Comparison of ENCODE assay signal across 8 cellular contexts in the genomic region with DNA sequence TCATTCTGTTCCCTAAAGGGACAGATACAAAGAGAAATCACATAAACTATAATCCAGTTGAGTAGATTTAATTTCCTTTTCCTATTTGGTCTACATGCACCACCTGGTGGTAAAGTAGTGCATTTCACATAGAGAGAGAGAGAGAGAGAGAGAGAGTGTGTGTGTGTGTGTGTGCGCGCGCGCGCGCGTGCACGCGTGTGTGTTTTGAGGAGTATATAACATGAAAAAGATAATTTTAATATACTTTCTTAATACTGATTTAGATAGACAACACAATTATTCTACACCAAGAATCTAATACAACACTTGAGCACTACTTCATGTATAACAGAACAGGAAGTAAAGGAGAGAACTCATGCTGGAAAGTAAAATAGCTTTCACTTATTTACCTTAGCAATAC. TPM values are rescaled to one million over a fixed set of nuclear protein-coding genes. Genes with fewer than 3 reads are reported as not detected.
A peak's percentile ranks its signal among the peaks of the same experiment; 100 is the strongest.
DNase-seq lines count a peak whose midpoint lies in the region; ATAC-seq and TF ChIP-seq lines count a peak whose summit lies in the region.

No MANE protein-coding gene starts in this region.

- peak; percentile 35 to 93 (median 74) for TF ChIP-seq CTCF in dorsolateral prefrontal cortex (IDR thresholded peaks at IDR 0.05 in 54 of 56, conservative IDR thresholded peaks at IDR 0.05 in 2 of 56; ENCODE audit: low read depth in 1 of 56, partially characterized antibody in 56 of 56)

- DNase-seq in activated naive CD4-positive, alpha-beta T cell treated with anti-CD3 and anti-CD28 coated beads for 36 hours = peak; percentile 25
- DNase-seq in activated naive CD4-positive, alpha-beta T cell (lab: John Stamatoyannopoulos, UW) = no peak
- DNase-seq in M059J (ENCODE audit: low read depth) (peak; percentile 40), dorsolateral prefrontal cortex (peak in 2 of 10 donors; percentile 27 to 29), medulla oblongata (ENCODE audit: extremely low spot score) (peak; percentile 87), stromal cell of bone marrow (ENCODE audit: low read depth) (peak; percentile 70)

- H3K27ac Mint-ChIP-seq in activated naive CD4-positive, alpha-beta T cell treated with anti-CD3 and anti-CD28 coated beads for 36 hours = no peak overlapping the region
- peak overlapping the region; percentile 42 for H3K27ac Mint-ChIP-seq in T-helper 1 cell treated with Interleukin-12 subunit alpha and Interleukin-12 subunit beta and Interleukin-4 antibody, amounts not matched to agents 30 μg/mL and 1 μg/mL, for 36 hours

- H3K9me3 Mint-ChIP-seq in activated naive CD4-positive, alpha-beta T cell treated with anti-CD3 and anti-CD28 coated beads for 36 hours = no peaks in the 10 kb centered on the region
- H3K9me3 Mint-ChIP-seq in T-helper 1 cell treated with Interleukin-12 subunit alpha and Interleukin-12 subunit beta and Interleukin-4 antibody, amounts not matched to agents 30 μg/mL and 1 μg/mL, for 36 hours = no peaks in the 10 kb centered on the region

- no peak overlapping the region for H3K4me3 Mint-ChIP-seq in activated naive CD4-positive, alpha-beta T cell treated with anti-CD3 and anti-CD28 coated beads for 36 hours
- peak overlapping the region; percentile 19 for H3K4me3 Mint-ChIP-seq in T-helper 1 cell treated with Interleukin-12 subunit alpha and Interleukin-12 subunit beta and Interleukin-4 antibody, amounts not matched to agents 30 μg/mL and 1 μg/mL, for 36 hours

- peaks cover 0 to 4% (median 0%) of the 10 kb centered on the region in 45 donors for H3K27me3 ChIP-seq in dorsolateral prefrontal cortex

- TF ChIP-seq POLR2A in GM18505 (IDR thresholded peaks at IDR 0.05; ENCODE audit: borderline replicate concordance, extremely low read depth, insufficient read depth, insufficient read length) = no peak

- H3K27ac ChIP-seq in dorsolateral prefrontal cortex = peak overlapping the region in 1 of 59 donors; percentile 24

- peaks cover 4% of the 10 kb centered on the region for H3K4me1 Mint-ChIP-seq in activated naive CD4-positive, alpha-beta T cell treated with anti-CD3 and anti-CD28 coated beads for 36 hours (ENCODE audit: low read depth)
- peaks cover 3% of the 10 kb centered on the region for H3K4me1 Mint-ChIP-seq in T-helper 1 cell treated with Interleukin-12 subunit alpha and Interleukin-12 subunit beta and Interleukin-4 antibody, amounts not matched to agents 30 μg/mL and 1 μg/mL, for 36 hours (ENCODE audit: low read depth)

- no peak for ATAC-seq in GM18505 (IDR thresholded peaks at IDR 0.05; ENCODE audit: unreplicated experiment)

- H3K36me3 Mint-ChIP-seq in activated naive CD4-positive, alpha-beta T cell treated with anti-CD3 and anti-CD28 coated beads for 36 hours (ENCODE audit: low read depth) = no peaks in the 10 kb centered on the region
- H3K36me3 Mint-ChIP-seq in T-helper 1 cell treated with Interleukin-12 subunit alpha and Interleukin-12 subunit beta and Interleukin-4 antibody, amounts not matched to agents 30 μg/mL and 1 μg/mL, for 36 hours (ENCODE audit: low read depth) = peaks cover 1% of the 10 kb centered on the region

- CTCF ChIA-PET in activated naive CD4-positive, alpha-beta T cell treated with anti-CD3 and anti-CD28 coated beads for 36 hours (lab: Charles Lee) = interaction anchor here (0.6 to 3.1 kb wide), 20 partner anchors 8 to 1050 kb away, joined by 3 to 31 read pairs (median 4); no protein-coding TSS in a partner anchor

- H3K27me3 Mint-ChIP-seq in activated naive CD4-positive, alpha-beta T cell treated with anti-CD3 and anti-CD28 coated beads for 36 hours (ENCODE audit: low read depth) = no peaks in the 10 kb centered on the region
- H3K27me3 Mint-ChIP-seq in T-helper 1 cell treated with Interleukin-12 subunit alpha and Interleukin-12 subunit beta and Interleukin-4 antibody, amounts not matched to agents 30 μg/mL and 1 μg/mL, for 36 hours (ENCODE audit: low read depth) = peaks cover 13% of the 10 kb centered on the region

- H3K4me3 ChIP-seq in dorsolateral prefrontal cortex = peak overlapping the region in 39 of 59 donors; percentile 1 to 59 (median 29)

- intact Hi-C loops in activated naive CD4-positive, alpha-beta T cell treated with anti-CD3 and anti-CD28 coated beads for 36 hours (cut with micrococcal nuclease) = loop anchor here (1.0 to 5.0 kb wide), 5 partner anchors 187 to 1063 kb away; no protein-coding TSS in a partner anchor
- intact Hi-C loops in dorsolateral prefrontal cortex (cut with DNase I) = loop anchor here (2.0 to 10.0 kb wide), 2 partner anchors 187 to 557 kb away; no protein-coding TSS in a partner anchor

RNA-seq across cellular contexts. Expression of a gene that starts 1.1 kb away (rescaled TPM):
- total RNA-seq in activated naive CD4-positive, alpha-beta T cell treated with anti-CD3 and anti-CD28 coated beads for 36 hours = not detected
- 1.1 and 11.5 TPM in 2 replicates for total RNA-seq in M059J (2014; rRNA removed; shearing (Covaris generic))
- 1 to 10 TPM in 17 of 120 experiments, under 1 TPM in 101, not detected in 2; 0.17 to 2.7 (median 0.67) TPM for total RNA-seq in dorsolateral prefrontal cortex

Comparison
In these comparisons a context has a peak if more than half of its experiments do, and no peak if none do; other contexts are left out.
1. DNase-seq: peak in activated naive CD4-positive, alpha-beta T cell treated with anti-CD3 and anti-CD28 coated beads for 36 hours (single experiment), M059J (single experiment), medulla oblongata (single experiment) and stromal cell of bone marrow (single experiment); none in activated naive CD4-positive, alpha-beta T cell (0 of 4).